ENCODE assay signal across 29 cellular contexts in genomic region chr6:110965629-110966229, GRCh38.
"Had no signal": no experiment of that assay in that cellular context is flagged by ENCODE, and none has a peak within 500 bp of the region (broad histone marks: within the 10 kb centered on the region; RNA-seq: fewer than 3 reads in every experiment).

No MANE protein-coding gene starts in this region.

- H3K27ac ChIP-seq: left lung, neural progenitor cell, neutrophil, ovary, right atrium auricular region, right lobe of liver, suprapubic skin, thoracic aorta, tibial artery, uterus had no signal

- H3K4me3 ChIP-seq: left lung, lung, neural progenitor cell, ovary, right atrium auricular region, right lobe of liver, smooth muscle cell, suprapubic skin, thoracic aorta, tibial artery, uterus had no signal

- H3K27ac Mint-ChIP-seq: immature natural killer cell; mesothelial cell of epicardium; natural killer cell; nephron progenitor cell; neural progenitor cell; progenitor cell of endocrine pancreas; stimulated activated naive CD8-positive, alpha-beta T cell treated with anti-CD3 and anti-CD28 coated beads, Interleukin-15, Interleukin-2, amounts not matched to agents 100 ng/mL and 50 ng/mL, for 24 hours; type B pancreatic cell had no signal

- H3K4me1 ChIP-seq: left lung, neural progenitor cell, right atrium auricular region, right lobe of liver, suprapubic skin, tibial artery, uterus had no signal

- H3K4me2 ChIP-seq: neural progenitor cell, smooth muscle cell had no signal

- H3K4me1 Mint-ChIP-seq: immature natural killer cell, mesothelial cell of epicardium, naive B cell, nephron progenitor cell, neural progenitor cell had no signal

- H3K9me3 Mint-ChIP-seq: immature natural killer cell; mesothelial cell of epicardium; naive B cell; natural killer cell; nephron progenitor cell; neural progenitor cell; stimulated activated naive CD8-positive, alpha-beta T cell treated with anti-CD3 and anti-CD28 coated beads, Interleukin-15, Interleukin-2, amounts not matched to agents 100 ng/mL and 50 ng/mL, for 24 hours; type B pancreatic cell had no signal

- H3K27me3 ChIP-seq: left lung, neural progenitor cell, neutrophil, ovary, right atrium auricular region, right lobe of liver, suprapubic skin, tibial artery, uterus had no signal

- H3K36me3 ChIP-seq: ovary, uterus had no signal

- H2AFZ ChIP-seq: neural progenitor cell had no signal

- H3K4me3 Mint-ChIP-seq: immature natural killer cell; mesothelial cell of epicardium; naive B cell; natural killer cell; nephron progenitor cell; neural progenitor cell; stimulated activated naive CD8-positive, alpha-beta T cell treated with anti-CD3 and anti-CD28 coated beads, Interleukin-15, Interleukin-2, amounts not matched to agents 100 ng/mL and 50 ng/mL, for 24 hours; type B pancreatic cell had no signal

- H3K9me3 ChIP-seq: left lung, neutrophil, ovary, right atrium auricular region, right lobe of liver, suprapubic skin, thoracic aorta, tibial artery, uterus had no signal

- ATAC-seq: left colon, left lung, natural killer cell, right lobe of liver had no signal

- DNase-seq: hypothalamus; immature natural killer cell; kidney; left colon; left lung; mesendoderm; naive B cell; natural killer cell; nephron progenitor cell; occipital lobe; ovary; right lobe of liver; stimulated activated CD4-positive, alpha-beta T cell treated with anti-CD3 and anti-CD28 coated beads, Interleukin-1b, Interleukin-23, amount 100 ng/mL, for 48 hours; stimulated activated CD4-positive, alpha-beta T cell treated with anti-CD3 and anti-CD28 coated beads, Interleukin-2, amount 100 ng/mL, for 48 hours; stimulated activated CD4-positive, alpha-beta T cell treated with anti-CD3 and anti-CD28 coated beads, Interleukin-4, amount 100 ng/mL, for 4 hours; stimulated activated naive CD4-positive, alpha-beta T cell; tibial artery; uterus had no signal

- H3K27me3 Mint-ChIP-seq: naive B cell; progenitor cell of endocrine pancreas; stimulated activated naive CD8-positive, alpha-beta T cell treated with anti-CD3 and anti-CD28 coated beads, Interleukin-15, Interleukin-2, amounts not matched to agents 100 ng/mL and 50 ng/mL, for 24 hours; type B pancreatic cell had no signal

- H3K9ac ChIP-seq: neural progenitor cell had no signal
